In the genomic region with DNA sequence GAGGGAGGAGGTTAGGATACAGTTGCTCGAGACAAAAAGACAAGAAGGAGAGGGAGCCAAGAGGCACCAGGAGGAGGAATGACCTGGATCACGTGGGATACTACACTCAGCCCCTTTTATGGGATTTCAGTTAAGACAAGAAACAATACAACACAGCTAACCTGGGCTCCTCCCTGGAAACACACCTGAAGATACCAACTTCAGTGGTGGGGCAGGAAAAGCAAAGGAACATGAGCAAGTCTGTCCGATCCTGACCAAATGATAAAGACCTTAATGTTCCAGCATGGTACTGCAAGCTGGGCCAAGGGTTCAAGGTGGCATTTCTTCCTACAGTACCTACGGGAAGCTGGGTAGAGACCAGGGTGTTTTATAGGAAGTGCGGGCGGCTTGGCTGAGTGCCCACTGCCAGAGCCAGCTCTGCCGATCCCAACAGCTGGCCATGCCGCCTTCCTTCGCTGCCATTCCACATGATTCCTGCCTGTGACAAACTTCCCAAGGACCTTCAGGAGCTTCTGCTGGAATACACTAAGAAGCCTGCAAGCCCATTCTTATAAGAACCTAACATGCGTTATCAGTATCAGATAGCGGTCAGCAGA, we compare ENCODE assay signal across 18 cellular contexts. TPM values are rescaled to one million over a fixed set of nuclear protein-coding genes. Genes with fewer than 3 reads are reported as not detected.
DNase-seq lines count a peak whose midpoint lies in the region; ATAC-seq and TF ChIP-seq lines count a peak whose summit lies in the region.
"Had no signal": no experiment of that assay in that cellular context is flagged by ENCODE, and none has a peak within 500 bp of the region (broad histone marks: within the 10 kb centered on the region; RNA-seq: fewer than 3 reads in every experiment).

No MANE protein-coding gene starts in this region.

- POLR2A ChIA-PET in A673 (lab: Charles Lee; ENCODE audit: low non-redundant PET) = no interaction called here
- POLR2A ChIA-PET in activated CD4-positive, alpha-beta T cell treated with anti-CD3 and anti-CD28 coated beads for 36 hours (lab: Charles Lee) = no interaction called here

- H3K27me3 ChIP-seq in A673 (replicated peaks; ENCODE audit: insufficient read depth, low read depth, low read length, poor library complexity) (no peaks in the 10 kb centered on the region), MG63 (no peaks in the 10 kb centered on the region), osteoblast (ENCODE audit: insufficient read depth, low read length) (no peaks in the 10 kb centered on the region), gastroesophageal sphincter (no peaks in the 10 kb centered on the region)
- H3K27me3 ChIP-seq: tibial artery had no signal

- intact Hi-C loops in A673 (cut with micrococcal nuclease; ENCODE audit: unreplicated experiment) = no loop called here
- intact Hi-C loops in activated CD4-positive, alpha-beta T cell treated with anti-CD3 and anti-CD28 coated beads for 36 hours (cut with DNase I, micrococcal nuclease) = no loop called here

- no peak overlapping the region for H3K27ac Mint-ChIP-seq in activated CD4-positive, alpha-beta T cell treated with anti-CD3 and anti-CD28 coated beads for 36 hours
- H3K27ac Mint-ChIP-seq: activated CD8-positive, alpha-beta T cell treated with anti-CD3 and anti-CD28 coated beads, Interleukin-2, amount 10 ng/mL, durations not matched to agents 7 days and 5 days; activated naive CD4-positive, alpha-beta T cell treated with anti-CD3 and anti-CD28 coated beads, Interleukin-2, amount 50 U/mL, for 24 hours; CD4-positive, CD25-positive, alpha-beta regulatory T cell; naive thymus-derived CD8-positive, alpha-beta T cell; stimulated activated naive B cell treated with anti-CD40 and anti-IgM and Interleukin-4, amounts not matched to agents 10 μg/mL and 1 μg/mL and 100 μg/mL, for 72 hours; WTC11 had no signal

- DNase-seq in A673 (ENCODE audit: low spot score) (no peak), MG63 (no peak), epithelial cell of prostate (ENCODE audit: low read depth, low spot score) (no peak), osteoblast (ENCODE audit: insufficient read length, low spot score, missing footprints) (no peak), NCI-H345 treated with DMSO at 0.1 percent for 48 hours (lab: John Stamatoyannopoulos, UW; ENCODE audit: unreplicated experiment) (no peak)
- no peak for DNase-seq in activated CD4-positive, alpha-beta T cell treated with anti-CD3 and anti-CD28 coated beads for 36 hours
- DNase-seq: activated CD8-positive, alpha-beta T cell treated with anti-CD3 and anti-CD28 coated beads, Interleukin-2, amount 10 ng/mL, durations not matched to agents 7 days and 5 days; activated T-cell treated with anti-CD3 and anti-CD28 coated beads, Interleukin-2, amount 50 U/mL, for 48 hours; CD4-positive, CD25-positive, alpha-beta regulatory T cell; naive thymus-derived CD8-positive, alpha-beta T cell; NCI-H1694 treated with DMSO at 0.1 percent for 48 hours; NCI-H345; stimulated activated naive B cell treated with anti-CD40 and anti-IgM and Interleukin-4, amounts not matched to agents 10 μg/mL and 1 μg/mL and 100 μg/mL, for 72 hours; tibial artery had no signal

- peaks cover 2% of the 10 kb centered on the region for H3K4me1 Mint-ChIP-seq in activated CD4-positive, alpha-beta T cell treated with anti-CD3 and anti-CD28 coated beads for 36 hours
- H3K4me1 Mint-ChIP-seq: activated naive CD4-positive, alpha-beta T cell treated with anti-CD3 and anti-CD28 coated beads, Interleukin-2, amount 50 U/mL, for 24 hours; CD4-positive, CD25-positive, alpha-beta regulatory T cell; naive thymus-derived CD8-positive, alpha-beta T cell; stimulated activated naive B cell treated with anti-CD40 and anti-IgM and Interleukin-4, amounts not matched to agents 10 μg/mL and 1 μg/mL and 100 μg/mL, for 72 hours had no signal

- TF ChIP-seq EP300 in gastroesophageal sphincter (IDR thresholded peaks at IDR 0.05) = no peak

- no peak overlapping the region for H2AFZ ChIP-seq in osteoblast (ENCODE audit: low read length)

- H3K9me3 Mint-ChIP-seq in activated CD4-positive, alpha-beta T cell treated with anti-CD3 and anti-CD28 coated beads for 36 hours (ENCODE audit: low read depth) = no peaks in the 10 kb centered on the region
- H3K9me3 Mint-ChIP-seq: activated naive CD4-positive, alpha-beta T cell treated with anti-CD3 and anti-CD28 coated beads, Interleukin-2, amount 50 U/mL, for 24 hours had no signal

- no peak for ATAC-seq in gastroesophageal sphincter
- ATAC-seq in GM18867 (IDR thresholded peaks at IDR 0.05; ENCODE audit: unreplicated experiment) = no peak
- no peak for ATAC-seq in activated CD4-positive, alpha-beta T cell treated with anti-CD3 and anti-CD28 coated beads for 36 hours
- ATAC-seq: activated CD8-positive, alpha-beta T cell treated with anti-CD3 and anti-CD28 coated beads, Interleukin-2, amount 10 ng/mL, durations not matched to agents 7 days and 5 days; naive thymus-derived CD8-positive, alpha-beta T cell; stimulated activated naive B cell treated with anti-CD40 and anti-IgM and Interleukin-4, amounts not matched to agents 10 μg/mL and 1 μg/mL and 100 μg/mL, for 72 hours; WTC11 had no signal

- no TSS peak for BruUV-seq in A673 (replicated peaks; lab: Mats Ljungman, UMichigan)

- H4K20me1 ChIP-seq in osteoblast (ENCODE audit: insufficient read depth, low read length) = peaks cover 28% of the 10 kb centered on the region

- H3K27ac ChIP-seq in A673 (ENCODE audit: low read depth, low read length, poor library complexity, severe bottlenecking) (peak overlapping the region; percentile 45), epithelial cell of prostate (peak overlapping the region; percentile 74), osteoblast (ENCODE audit: low read depth, low read length) (peak overlapping the region; percentile 45), gastroesophageal sphincter (no peak overlapping the region)
- H3K27ac ChIP-seq: tibial artery had no signal

- H3K9me3 ChIP-seq in A673 (ENCODE audit: low read depth, low read length, poor library complexity, severe bottlenecking) (no peaks in the 10 kb centered on the region), MG63 (no peaks in the 10 kb centered on the region), osteoblast (ENCODE audit: low read depth, low read length) (no peaks in the 10 kb centered on the region), gastroesophageal sphincter (no peaks in the 10 kb centered on the region)
- H3K9me3 ChIP-seq: tibial artery had no signal

- H3K27me3 Mint-ChIP-seq in activated CD4-positive, alpha-beta T cell treated with anti-CD3 and anti-CD28 coated beads for 36 hours = peaks cover 3% of the 10 kb centered on the region
- H3K27me3 Mint-ChIP-seq: CD4-positive, CD25-positive, alpha-beta regulatory T cell; stimulated activated naive B cell treated with anti-CD40 and anti-IgM and Interleukin-4, amounts not matched to agents 10 μg/mL and 1 μg/mL and 100 μg/mL, for 72 hours had no signal

- H3K4me1 ChIP-seq in A673 (ENCODE audit: insufficient read depth, low read length, poor library complexity, severe bottlenecking) (peaks cover 77% of the 10 kb centered on the region), osteoblast (ENCODE audit: insufficient read depth, low read length) (peaks cover 47% of the 10 kb centered on the region), gastroesophageal sphincter (no peaks in the 10 kb centered on the region)

- TF ChIP-seq CTCF in A673 (conservative IDR thresholded peaks at IDR 0.05; ENCODE audit: low read depth, low read length) (no peak), osteoblast (IDR thresholded peaks at IDR 0.05; ENCODE audit: extremely low read depth, low read depth, low read length) (no peak), gastroesophageal sphincter (IDR thresholded peaks at IDR 0.05) (no peak)

- H3K4me3 ChIP-seq in A673 (ENCODE audit: low read depth, low read length, poor library complexity, severe bottlenecking) = peak overlapping the region; percentile 14
- H3K4me3 ChIP-seq in MG63 = peak overlapping the region; percentile 26
- no peak overlapping the region for H3K4me3 ChIP-seq in osteoblast (ENCODE audit: insufficient read depth, low read length)
- H3K4me3 ChIP-seq in gastroesophageal sphincter = no peak overlapping the region
- H3K4me3 ChIP-seq: tibial artery had no signal

- H3K36me3 Mint-ChIP-seq in activated CD4-positive, alpha-beta T cell treated with anti-CD3 and anti-CD28 coated beads for 36 hours (ENCODE audit: low read depth) = no peaks in the 10 kb centered on the region
- H3K36me3 Mint-ChIP-seq: activated naive CD4-positive, alpha-beta T cell treated with anti-CD3 and anti-CD28 coated beads, Interleukin-2, amount 50 U/mL, for 24 hours; CD4-positive, CD25-positive, alpha-beta regulatory T cell; naive thymus-derived CD8-positive, alpha-beta T cell; stimulated activated naive B cell treated with anti-CD40 and anti-IgM and Interleukin-4, amounts not matched to agents 10 μg/mL and 1 μg/mL and 100 μg/mL, for 72 hours had no signal

- CTCF ChIA-PET in A673 (lab: Charles Lee) = interaction anchor here (1.4 kb wide), 1 partner anchor 19 kb away, joined by 3 read pairs; no protein-coding TSS in a partner anchor
- CTCF ChIA-PET in activated CD4-positive, alpha-beta T cell treated with anti-CD3 and anti-CD28 coated beads for 36 hours (lab: Charles Lee) = interaction anchor here (0.9 kb wide), 1 partner anchor 219 kb away, joined by 4 read pairs; no protein-coding TSS in a partner anchor

- WGBS in gastroesophageal sphincter (ENCODE audit: low coverage in 1 of 2), 2 donors = 54 to 73% methylated on average over 3 to 7 of the region's 11 CpGs

- TF ChIP-seq POLR2A in gastroesophageal sphincter (IDR thresholded peaks at IDR 0.05) = no peak

- H3K79me2 ChIP-seq in osteoblast (ENCODE audit: insufficient read depth, low read length) = peaks cover 94% of the 10 kb centered on the region

- H3K36me3 ChIP-seq in A673 (ENCODE audit: insufficient read depth, low read length, poor library complexity, severe bottlenecking) (peaks cover 12% of the 10 kb centered on the region), MG63 (peaks cover 48% of the 10 kb centered on the region), osteoblast (ENCODE audit: insufficient read depth, low read length) (peaks cover 4% of the 10 kb centered on the region), gastroesophageal sphincter (no peaks in the 10 kb centered on the region)
- H3K36me3 ChIP-seq: tibial artery had no signal

- peak overlapping the region; percentile 10 for H3K4me2 ChIP-seq in osteoblast (ENCODE audit: insufficient read depth, low read length)

- H3K4me3 Mint-ChIP-seq in activated CD4-positive, alpha-beta T cell treated with anti-CD3 and anti-CD28 coated beads for 36 hours = no peak overlapping the region
- H3K4me3 Mint-ChIP-seq: activated CD8-positive, alpha-beta T cell treated with anti-CD3 and anti-CD28 coated beads, Interleukin-2, amount 10 ng/mL, durations not matched to agents 7 days and 5 days; activated naive CD4-positive, alpha-beta T cell treated with anti-CD3 and anti-CD28 coated beads, Interleukin-2, amount 50 U/mL, for 24 hours; CD4-positive, CD25-positive, alpha-beta regulatory T cell; stimulated activated naive B cell treated with anti-CD40 and anti-IgM and Interleukin-4, amounts not matched to agents 10 μg/mL and 1 μg/mL and 100 μg/mL, for 72 hours; WTC11 had no signal

RNA-seq across cellular contexts. Expression of a gene that starts 22.1 kb away (rescaled TPM):
- total RNA-seq in A673 (2021) = 194 and 202 TPM in 2 replicates
- 55.0 and 62.0 TPM in 2 replicates for total RNA-seq in MG63 (2014; rRNA removed; shearing (Covaris generic); ENCODE audit: low replicate concordance)
- 40.9 and 43.6 TPM in 2 replicates for total RNA-seq in osteoblast
- 10 to 100 TPM in 1 of 4 donors, 1 to 10 TPM in 3; 5.6 to 11.0 (median 6.4) TPM for total RNA-seq in gastroesophageal sphincter
- total RNA-seq in activated CD4-positive, alpha-beta T cell treated with anti-CD3 and anti-CD28 coated beads for 36 hours = under 1 TPM; 0.23 to 0.28 TPM
- total RNA-seq: activated CD8-positive, alpha-beta T cell treated with anti-CD3 and anti-CD28 coated beads, Interleukin-2, amount 10 ng/mL, durations not matched to agents 7 days and 5 days; naive thymus-derived CD8-positive, alpha-beta T cell had no signal

Comparison
In these comparisons a context has a peak if more than half of its experiments do, and no peak if none do; other contexts are left out.
1. H3K27ac ChIP-seq: peak in A673 (single experiment), epithelial cell of prostate (single experiment) and osteoblast (single experiment); none in gastroesophageal sphincter (0 of 4).
2. H3K4me3 ChIP-seq: peak in A673 (single experiment) and MG63 (single experiment); none in osteoblast (single experiment) and gastroesophageal sphincter (0 of 2).
3. RNA of a gene that starts 22.1 kb away (total RNA-seq): 194 to 202 TPM in A673, 55.0 to 62.0 TPM in MG63, 40.9 to 43.6 TPM in osteoblast and 5.6 to 11.0 TPM in gastroesophageal sphincter; 0.23 to 0.28 TPM in activated CD4-positive, alpha-beta T cell treated with anti-CD3 and anti-CD28 coated beads for 36 hours; every median in the first group is over 4 times any median in the second.